In genomic region chr20:44069203-44069931, GRCh38 we compare ENCODE assay signal across 8 cellular contexts.
DNase-seq lines count a peak whose midpoint lies in the region; ATAC-seq, FAIRE-seq and TF ChIP-seq lines count a peak whose summit lies in the region.

No MANE protein-coding gene starts in this region.

- peak overlapping the region; percentile 86 for H3K4me3 Mint-ChIP-seq in activated naive CD8-positive, alpha-beta T cell treated with anti-CD3 and anti-CD28 coated beads, Interleukin-2, amount 10 ng/mL, durations not matched to agents 7 days and 5 days

- H3K4me2 ChIP-seq in HCT116 (ENCODE audit: low read length), result no peak overlapping the region
- no peak overlapping the region for H3K4me2 ChIP-seq in hepatocyte

- no peak overlapping the region for H3K27ac ChIP-seq in HCT116 (ENCODE audit: low read depth, low read length)
- peak overlapping the region; percentile 75 for H3K27ac ChIP-seq in SK-N-MC
- no peak overlapping the region for H3K27ac ChIP-seq in RWPE1
- H3K27ac ChIP-seq in hepatocyte, result no peak overlapping the region

- RAD21 ChIA-PET in HCT116 (lab: Charles Lee; ENCODE audit: low non-redundant PET in 1 of 2, low total read pairs in 2 of 2, uncharacterized antibody in 2 of 2, unreplicated experiment in 2 of 2), result no interaction called here

- H3K36me3 ChIP-seq in HCT116 (ENCODE audit: control insufficient read depth in 1 of 2, insufficient read depth in 2 of 2, low read length in 2 of 2) (no peaks in the 10 kb centered on the region), SK-N-MC (ENCODE audit: insufficient read depth, low read length) (peaks cover 8% of the 10 kb centered on the region), hepatocyte (replicated peaks; ENCODE audit: insufficient read depth, low read depth) (no peaks in the 10 kb centered on the region)

- peaks cover 4% of the 10 kb centered on the region for H3K27me3 Mint-ChIP-seq in activated naive CD8-positive, alpha-beta T cell treated with anti-CD3 and anti-CD28 coated beads, Interleukin-2, amount 10 ng/mL, durations not matched to agents 7 days and 5 days

- no peak for TF ChIP-seq RAD21 in HCT116 (IDR thresholded peaks at IDR 0.05; ENCODE audit: low read depth)

- intact Hi-C loops in HCT116 (cut with micrococcal nuclease), result no loop called here

- CTCF ChIA-PET in HCT116 (lab: Charles Lee), result no interaction called here
- CTCF ChIA-PET in RWPE1 (lab: Yijun Ruan, JAX), result interaction anchor here (0.6 to 0.7 kb wide), 2 partner anchors 10 to 1605 kb away, joined by 3 read pairs; no protein-coding TSS in a partner anchor

- 92% methylated on average over 26 of the region's 26 CpGs for WGBS in hepatocyte (ENCODE audit: low lambda C conversion rate, missing lambda C conversion rate)

- H3K4me3 ChIP-seq in HCT116 (replicated peaks in 1 of 2; ENCODE audit: low read depth in 1 of 2, low read length in 2 of 2) (no peak overlapping the region), SK-N-MC (no peak overlapping the region), hepatocyte (no peak overlapping the region)

- TSS peak; percentile 80 for BruUV-seq in HCT116 (replicated peaks; lab: Mats Ljungman, UMichigan)

- H3K4me1 Mint-ChIP-seq in activated naive CD8-positive, alpha-beta T cell treated with anti-CD3 and anti-CD28 coated beads, Interleukin-2, amount 10 ng/mL, durations not matched to agents 7 days and 5 days, result peaks cover 58% of the 10 kb centered on the region

- H3K9me2 ChIP-seq in HCT116 (ENCODE audit: insufficient read depth) (no peaks in the 10 kb centered on the region), hepatocyte (replicated peaks; ENCODE audit: insufficient read depth) (no peaks in the 10 kb centered on the region)

- H3K27me3 ChIP-seq in HCT116 (ENCODE audit: insufficient read depth, low read length), result no peaks in the 10 kb centered on the region
- H3K27me3 ChIP-seq in hepatocyte, result no peaks in the 10 kb centered on the region

- no peaks in the 10 kb centered on the region for H3K36me3 Mint-ChIP-seq in activated naive CD8-positive, alpha-beta T cell treated with anti-CD3 and anti-CD28 coated beads, Interleukin-2, amount 10 ng/mL, durations not matched to agents 7 days and 5 days

- no peak overlapping the region for H3K9ac ChIP-seq in HCT116 (ENCODE audit: low read length)
- no peak overlapping the region for H3K9ac ChIP-seq in SK-N-MC (ENCODE audit: insufficient read length)

- H2AFZ ChIP-seq in HCT116 (ENCODE audit: low read depth, low read length, poor library complexity, severe bottlenecking) (no peak overlapping the region), hepatocyte (no peak overlapping the region)

- TF ChIP-seq CTCF in HCT116 (IDR thresholded peaks at IDR 0.05 in 2 of 3, conservative IDR thresholded peaks at IDR 0.05 in 1 of 3; ENCODE audit: borderline replicate concordance in 1 of 3, insufficient read depth in 1 of 3, low read depth in 2 of 3, low read length in 2 of 3) (no peak), RWPE1 (conservative IDR thresholded peaks at IDR 0.05; ENCODE audit: low read depth) (no peak), hepatocyte (IDR thresholded peaks at IDR 0.05; ENCODE audit: poor library complexity) (no peak)

- POLR2A ChIA-PET in HCT116 (lab: Charles Lee) (no interaction called here), RWPE1 (lab: Yijun Ruan, JAX; ENCODE audit: low non-redundant PET) (no interaction called here)
- POLR2A ChIA-PET in activated naive CD8-positive, alpha-beta T cell treated with anti-CD3 and anti-CD28 coated beads, Interleukin-2, amount 10 ng/mL, durations not matched to agents 7 days and 5 days (lab: Charles Lee), result interaction anchor here (0.5 to 1.9 kb wide), 8 partner anchors 39 to 612 kb away, joined by 3 to 8 read pairs (median 3); no protein-coding TSS in a partner anchor

- ATAC-seq in HCT116, result no peak
- peak; percentile 61 for ATAC-seq in activated naive CD8-positive, alpha-beta T cell treated with anti-CD3 and anti-CD28 coated beads, Interleukin-2, amount 10 ng/mL, durations not matched to agents 7 days and 5 days (ENCODE audit: low read depth)
- no peak for ATAC-seq in HG03439 (IDR thresholded peaks at IDR 0.05; ENCODE audit: unreplicated experiment)

- H3K4me1 ChIP-seq in HCT116 (ENCODE audit: control insufficient read depth in 1 of 2, insufficient read depth in 2 of 2, low read length in 2 of 2) (peaks cover 0 to 8% of the 10 kb centered on the region in 2 experiments; a peak in 2 of 4 replicates), hepatocyte (ENCODE audit: insufficient read depth) (no peaks in the 10 kb centered on the region)

- TF ChIP-seq POLR2A in HCT116 (IDR thresholded peaks at IDR 0.05; ENCODE audit: borderline replicate concordance, extremely low read depth, insufficient read depth, insufficient read length) (no peak), H54 (IDR thresholded peaks at IDR 0.05; ENCODE audit: low read depth, low read length) (no peak)

- no peaks in the 10 kb centered on the region for H4K20me1 ChIP-seq in HCT116 (ENCODE audit: insufficient read depth)
- H4K20me1 ChIP-seq in hepatocyte (ENCODE audit: insufficient read depth, poor library complexity, severe bottlenecking), result no peaks in the 10 kb centered on the region

- peaks cover 1% of the 10 kb centered on the region for H3K9me3 Mint-ChIP-seq in activated naive CD8-positive, alpha-beta T cell treated with anti-CD3 and anti-CD28 coated beads, Interleukin-2, amount 10 ng/mL, durations not matched to agents 7 days and 5 days

- H3K79me2 ChIP-seq in HCT116 (ENCODE audit: insufficient read depth, low read length) (no peaks in the 10 kb centered on the region), hepatocyte (no peaks in the 10 kb centered on the region)

- no peaks in the 10 kb centered on the region for H3K9me3 ChIP-seq in HCT116 (ENCODE audit: control insufficient read depth in 1 of 2, insufficient read depth in 1 of 2, low read depth in 1 of 2, low read length in 2 of 2)
- H3K9me3 ChIP-seq in SK-N-MC (ENCODE audit: low read depth, low read length), result no peaks in the 10 kb centered on the region
- H3K9me3 ChIP-seq in hepatocyte (ENCODE audit: low read depth), result no peaks in the 10 kb centered on the region

- DNase-seq in HCT116 (ENCODE audit: low read depth, low spot score) (no peak), SK-N-MC (ENCODE audit: low read depth, low spot score) (no peak), H54 (ENCODE audit: insufficient read length, low spot score) (no peak), RWPE1 (ENCODE audit: low spot score) (no peak), hepatocyte (ENCODE audit: low spot score) (no peak)
- peak; percentile 79 for DNase-seq in activated naive CD8-positive, alpha-beta T cell treated with anti-CD3 and anti-CD28 coated beads, Interleukin-2, amount 10 ng/mL, durations not matched to agents 7 days and 5 days
- peak; percentile 35 to 36 for DNase-seq in stimulated activated CD8-positive, alpha-beta memory T cell treated with anti-CD3 and anti-CD28 coated beads, Interleukin-4, amount 100 ng/mL, for 1 hour (ENCODE audit: low read depth in 2 of 2, low spot score in 1 of 2)

- H3K27ac Mint-ChIP-seq in activated naive CD8-positive, alpha-beta T cell treated with anti-CD3 and anti-CD28 coated beads, Interleukin-2, amount 10 ng/mL, durations not matched to agents 7 days and 5 days, result peak overlapping the region; percentile 99

- FAIRE-seq in H54 (lab: Jason Lieb, UNC), result no peak

TF ChIP-seq in HCT116, 20 proteins besides CTCF, POLR2A, EP300 and RAD21:
- TF ChIP-seq CEBPB (IDR thresholded peaks at IDR 0.05; ENCODE audit: low read depth), result no peak
- no peak for TF ChIP-seq MAX (IDR thresholded peaks at IDR 0.05)
- no peak for TF ChIP-seq YY1 (IDR thresholded peaks at IDR 0.05; ENCODE audit: extremely low read depth, insufficient replicate concordance, low read depth, low read length)

Comparison
In these comparisons a context has a peak if more than half of its experiments do, and no peak if none do; other contexts are left out.
1. DNase-seq: peak in activated naive CD8-positive, alpha-beta T cell treated with anti-CD3 and anti-CD28 coated beads, Interleukin-2, amount 10 ng/mL, durations not matched to agents 7 days and 5 days (single experiment) and stimulated activated CD8-positive, alpha-beta memory T cell treated with anti-CD3 and anti-CD28 coated beads, Interleukin-4, amount 100 ng/mL, for 1 hour (2 of 2); none in HCT116 (single experiment), SK-N-MC (single experiment), H54 (single experiment), RWPE1 (single experiment) and hepatocyte (single experiment).